22 cellular contexts compared by ENCODE assay signal in genomic region chr16:70482624-70483023, GRCh38. TPM values are rescaled to one million over a fixed set of nuclear protein-coding genes. Genes with fewer than 3 reads are reported as not detected.
DNase-seq lines count a peak whose midpoint lies in the region; TF ChIP-seq lines count a peak whose summit lies in the region.
"Had no signal": no experiment of that assay in that cellular context is flagged by ENCODE, and none has a peak within 500 bp of the region (broad histone marks: within the 10 kb centered on the region; RNA-seq: fewer than 3 reads in every experiment).

No MANE protein-coding gene starts in this region.

- no peaks in the 10 kb centered on the region for H3K79me2 ChIP-seq in OCI-LY1 (ENCODE audit: insufficient read depth, low read length)
- no peaks in the 10 kb centered on the region for H3K79me2 ChIP-seq in mammary epithelial cell (ENCODE audit: insufficient read depth, low read length)

- intact Hi-C loops in mammary epithelial cell (cut with micrococcal nuclease) = no loop called here

- H3K27me3 ChIP-seq in OCI-LY1 (ENCODE audit: insufficient read depth, low read length) (no peaks in the 10 kb centered on the region), mammary epithelial cell (ENCODE audit: insufficient read depth, low read length) (no peaks in the 10 kb centered on the region), skeletal muscle satellite cell (ENCODE audit: control insufficient read depth, insufficient read depth, low read length) (no peaks in the 10 kb centered on the region)
- H3K27me3 ChIP-seq: dorsolateral prefrontal cortex, esophagus muscularis mucosa, upper lobe of left lung had no signal

- H3F3A ChIP-seq in OCI-LY1 (ENCODE audit: insufficient read depth, low read length) = no peaks in the 10 kb centered on the region

- no peaks in the 10 kb centered on the region for H3K27me3 Mint-ChIP-seq in activated naive CD8-positive, alpha-beta T cell
- H3K27me3 Mint-ChIP-seq in activated naive CD8-positive, alpha-beta T cell treated with anti-CD3 and anti-CD28 coated beads for 36 hours = no peaks in the 10 kb centered on the region
- H3K27me3 Mint-ChIP-seq: activated naive CD4-positive, alpha-beta T cell treated with anti-CD3 and anti-CD28 coated beads, Interleukin-2, amount 50 U/mL, for 24 hours; stimulated activated naive CD8-positive, alpha-beta T cell treated with anti-CD3 and anti-CD28 coated beads, Interleukin-15, Interleukin-2, amounts not matched to agents 100 ng/mL and 50 ng/mL, for 24 hours had no signal

- no peaks in the 10 kb centered on the region for H3K9me3 ChIP-seq in OCI-LY1 (ENCODE audit: low read length)
- no peaks in the 10 kb centered on the region for H3K9me3 ChIP-seq in mammary epithelial cell (replicated peaks; ENCODE audit: insufficient read depth, low read length)
- H3K9me3 ChIP-seq in skeletal muscle satellite cell (replicated peaks; ENCODE audit: low read length) = no peaks in the 10 kb centered on the region
- H3K9me3 ChIP-seq: esophagus muscularis mucosa, psoas muscle, upper lobe of left lung had no signal

- H3K9me2 ChIP-seq in OCI-LY1 (ENCODE audit: low read depth, low read length) = no peaks in the 10 kb centered on the region

- no peak for TF ChIP-seq CTCF in OCI-LY1 (IDR thresholded peaks at IDR 0.05; ENCODE audit: low read length)
- TF ChIP-seq CTCF in mammary epithelial cell (conservative IDR thresholded peaks at IDR 0.05 in 1 of 2, IDR thresholded peaks at IDR 0.05 in 1 of 2; ENCODE audit: extremely low read depth in 1 of 2, insufficient read depth in 1 of 2, low read depth in 1 of 2, low read length in 2 of 2) = no peak

- H3K27ac Mint-ChIP-seq in activated naive CD8-positive, alpha-beta T cell = peak overlapping the region; percentile 5
- H3K27ac Mint-ChIP-seq in activated naive CD8-positive, alpha-beta T cell treated with anti-CD3 and anti-CD28 coated beads for 36 hours = no peak overlapping the region
- H3K27ac Mint-ChIP-seq: activated naive CD4-positive, alpha-beta T cell treated with anti-CD3 and anti-CD28 coated beads, Interleukin-2, amount 50 U/mL, for 24 hours; nephron had no signal

- in situ Hi-C loops in mammary epithelial cell (cut with MboI; ENCODE audit: low sequenced_read_pairs in 2 of 2) = no loop called here

- CTCF ChIA-PET in mammary epithelial cell (lab: Charles Lee; ENCODE audit: low non-redundant PET) = interaction anchor here (0.6 kb wide), 1 partner anchor 74 kb away, joined by 11 read pairs; no protein-coding TSS in a partner anchor

- no peak overlapping the region for H3K4me3 ChIP-seq in OCI-LY1 (ENCODE audit: low read depth, low read length, poor library complexity, severe bottlenecking)
- H3K4me3 ChIP-seq in mammary epithelial cell (replicated peaks in 1 of 3; ENCODE audit: insufficient read depth in 1 of 3, low read depth in 2 of 3, low read length in 3 of 3) = no peak overlapping the region
- H3K4me3 ChIP-seq in skeletal muscle satellite cell (ENCODE audit: low read length) = no peak overlapping the region
- H3K4me3 ChIP-seq: dorsolateral prefrontal cortex, esophagus muscularis mucosa, psoas muscle, upper lobe of left lung had no signal

- no TSS peak for BruUV-seq in mammary epithelial cell (replicated peaks; lab: Mats Ljungman, UMichigan)

- H3K9ac ChIP-seq in OCI-LY1 (ENCODE audit: low read length) = no peak overlapping the region; the same call in 1 of the 2 replicates
- H3K9ac ChIP-seq in mammary epithelial cell (ENCODE audit: insufficient read depth, low read length) = no peak overlapping the region
- no peak overlapping the region for H3K9ac ChIP-seq in skeletal muscle satellite cell (ENCODE audit: low read depth, low read length)

- H3K36me3 ChIP-seq in OCI-LY1 (ENCODE audit: insufficient read depth, low read length) = peaks cover 43% of the 10 kb centered on the region
- H3K36me3 ChIP-seq in mammary epithelial cell (ENCODE audit: insufficient read depth, low read length) = peaks cover 3% of the 10 kb centered on the region
- peaks cover 42% of the 10 kb centered on the region for H3K36me3 ChIP-seq in skeletal muscle satellite cell (ENCODE audit: insufficient read depth, low read length)

- WGBS in mammary epithelial cell (ENCODE audit: low coverage, missing lambda C conversion rate) = 90% methylated on average over 4 of the region's 5 CpGs

- no peaks in the 10 kb centered on the region for H3K36me3 Mint-ChIP-seq in activated naive CD8-positive, alpha-beta T cell
- peaks cover 5% of the 10 kb centered on the region for H3K36me3 Mint-ChIP-seq in activated naive CD8-positive, alpha-beta T cell treated with anti-CD3 and anti-CD28 coated beads for 36 hours
- H3K36me3 Mint-ChIP-seq: activated naive CD4-positive, alpha-beta T cell treated with anti-CD3 and anti-CD28 coated beads, Interleukin-2, amount 50 U/mL, for 24 hours had no signal

- no peak overlapping the region for H3K4me3 Mint-ChIP-seq in activated naive CD8-positive, alpha-beta T cell
- no peak overlapping the region for H3K4me3 Mint-ChIP-seq in activated naive CD8-positive, alpha-beta T cell treated with anti-CD3 and anti-CD28 coated beads for 36 hours
- H3K4me3 Mint-ChIP-seq: activated naive CD4-positive, alpha-beta T cell treated with anti-CD3 and anti-CD28 coated beads, Interleukin-2, amount 50 U/mL, for 24 hours; nephron; stimulated activated naive CD8-positive, alpha-beta T cell treated with anti-CD3 and anti-CD28 coated beads, Interleukin-15, Interleukin-2, amounts not matched to agents 100 ng/mL and 50 ng/mL, for 24 hours had no signal

- H4K20me1 ChIP-seq in OCI-LY1 (ENCODE audit: insufficient read depth, low read length) (no peaks in the 10 kb centered on the region), mammary epithelial cell (ENCODE audit: insufficient read depth, low read length) (no peaks in the 10 kb centered on the region)

- dilution Hi-C loops in mammary epithelial cell (cut with HindIII; ENCODE audit: low sequenced_read_pairs) = no loop called here

- no peak for DNase-seq in activated naive CD8-positive, alpha-beta T cell treated with anti-CD3 and anti-CD28 coated beads for 36 hours
- peak; percentile 13 for DNase-seq in mammary epithelial cell
- DNase-seq in NCI-H2196 (lab: John Stamatoyannopoulos, UW; ENCODE audit: unreplicated experiment) = no peak
- DNase-seq in SK-N-DZ (ENCODE audit: low spot score) = no peak
- DNase-seq in NCI-H2029 treated with DMSO at 0.1 percent for 48 hours (lab: John Stamatoyannopoulos, UW) = no peak
- DNase-seq: activated T-cell treated with anti-CD3 and anti-CD28 coated beads for 4 hours, dorsolateral prefrontal cortex, glutamatergic neuron, MM.1S, NCI-H187, NCI-H446 treated with DMSO at 0.1 percent for 48 hours, psoas muscle, SIG-M5, T-helper 9 cell, upper lobe of left lung had no signal

- H3K27ac ChIP-seq in OCI-LY1 (ENCODE audit: low read depth, low read length, poor library complexity, severe bottlenecking) (peak overlapping the region; percentile 90), mammary epithelial cell (ENCODE audit: insufficient read depth, low read depth, low read length) (no peak overlapping the region)
- H3K27ac ChIP-seq: esophagus muscularis mucosa, psoas muscle, upper lobe of left lung had no signal

- H3K4me1 ChIP-seq in OCI-LY1 (ENCODE audit: insufficient read depth, low read length, severe bottlenecking) = peaks cover 32% of the 10 kb centered on the region
- peaks cover 13% of the 10 kb centered on the region for H3K4me1 ChIP-seq in mammary epithelial cell (ENCODE audit: insufficient read depth, low read length)
- H3K4me1 ChIP-seq in skeletal muscle satellite cell (ENCODE audit: control insufficient read depth, insufficient read depth, low read length) = peaks cover 15% of the 10 kb centered on the region

- no peaks in the 10 kb centered on the region for H3K4me1 Mint-ChIP-seq in activated naive CD8-positive, alpha-beta T cell (ENCODE audit: low read depth)
- H3K4me1 Mint-ChIP-seq in activated naive CD8-positive, alpha-beta T cell treated with anti-CD3 and anti-CD28 coated beads for 36 hours = peaks cover 6% of the 10 kb centered on the region
- H3K4me1 Mint-ChIP-seq: activated naive CD4-positive, alpha-beta T cell treated with anti-CD3 and anti-CD28 coated beads, Interleukin-2, amount 50 U/mL, for 24 hours; nephron had no signal

- H3K4me2 ChIP-seq in OCI-LY1 (ENCODE audit: low read length) = no peak overlapping the region
- H3K4me2 ChIP-seq in mammary epithelial cell (ENCODE audit: insufficient read depth, low read depth, low read length) = peak overlapping the region; percentile 6
- H3K4me2 ChIP-seq in skeletal muscle satellite cell (ENCODE audit: low read length) = peak overlapping the region; percentile 11

- H2AFZ ChIP-seq in OCI-LY1 (ENCODE audit: low read length) (no peak overlapping the region), mammary epithelial cell (ENCODE audit: low read depth, low read length) (no peak overlapping the region)

- H3K9me3 Mint-ChIP-seq in activated naive CD8-positive, alpha-beta T cell (ENCODE audit: low read depth) = no peaks in the 10 kb centered on the region
- H3K9me3 Mint-ChIP-seq in activated naive CD8-positive, alpha-beta T cell treated with anti-CD3 and anti-CD28 coated beads for 36 hours = no peaks in the 10 kb centered on the region
- H3K9me3 Mint-ChIP-seq: activated naive CD4-positive, alpha-beta T cell treated with anti-CD3 and anti-CD28 coated beads, Interleukin-2, amount 50 U/mL, for 24 hours; nephron; stimulated activated naive CD8-positive, alpha-beta T cell treated with anti-CD3 and anti-CD28 coated beads, Interleukin-15, Interleukin-2, amounts not matched to agents 100 ng/mL and 50 ng/mL, for 24 hours had no signal

RNA-seq across cellular contexts. Expression of gene FCSK, which starts 28.2 kb away (rescaled TPM):
- total RNA-seq in activated naive CD8-positive, alpha-beta T cell treated with anti-CD3 and anti-CD28 coated beads for 36 hours = 1 to 10 TPM; 8.7 to 9.6 TPM
- total RNA-seq in mammary epithelial cell = 10 to 100 TPM; 12.2 to 12.7 TPM
- 8.0 TPM for polyA plus RNA-seq in mammary epithelial cell
- polyA minus RNA-seq in mammary epithelial cell = 6.9 TPM
- total RNA-seq in skeletal muscle satellite cell (2012; rRNA removed) = 3.7 and 7.6 TPM in 2 replicates
- 5.6 and 8.2 TPM in 2 replicates for polyA plus RNA-seq in SK-N-DZ (2014; cell fraction: cytosol; rRNA removed)
- 34.9 and 44.3 TPM in 2 replicates for polyA plus RNA-seq in SK-N-DZ (2014; cell fraction: nucleus; rRNA removed)

RNA-seq across cellular contexts. Expression of gene COG4, which starts 40.7 kb away (rescaled TPM):
- total RNA-seq in activated naive CD8-positive, alpha-beta T cell treated with anti-CD3 and anti-CD28 coated beads for 36 hours = 10 to 100 TPM; 45.5 TPM
- total RNA-seq in mammary epithelial cell = 10 to 100 TPM; 42.7 to 52.0 TPM
- 35.7 TPM for polyA plus RNA-seq in mammary epithelial cell
- polyA minus RNA-seq in mammary epithelial cell = 39.0 TPM
- 34.0 and 53.5 TPM in 2 replicates for total RNA-seq in skeletal muscle satellite cell (2012; rRNA removed)
- 112 and 169 TPM in 2 replicates for polyA plus RNA-seq in SK-N-DZ (2014; cell fraction: cytosol; rRNA removed)
- 342 and 354 TPM in 2 replicates for polyA plus RNA-seq in SK-N-DZ (2014; cell fraction: nucleus; rRNA removed)

RNA-seq across cellular contexts. Expression of gene SF3B3, which starts 41.0 kb away (rescaled TPM):
- total RNA-seq in activated naive CD8-positive, alpha-beta T cell treated with anti-CD3 and anti-CD28 coated beads for 36 hours = 100 to 1,000 TPM; 545 to 550 TPM
- 100 to 1,000 TPM; 147 to 305 TPM for total RNA-seq in mammary epithelial cell
- polyA plus RNA-seq in mammary epithelial cell = 107 TPM
- 517 TPM for polyA minus RNA-seq in mammary epithelial cell
- 133 and 140 TPM in 2 replicates for total RNA-seq in skeletal muscle satellite cell (2012; rRNA removed)
- polyA plus RNA-seq in SK-N-DZ (2014; cell fraction: cytosol; rRNA removed) = 102 and 189 TPM in 2 replicates
- polyA plus RNA-seq in SK-N-DZ (2014; cell fraction: nucleus; rRNA removed) = 158 and 172 TPM in 2 replicates

RNA-seq across cellular contexts. Expression of gene ST3GAL2, which starts 43.7 kb away (rescaled TPM):
- 10 to 100 TPM; 21.5 to 23.3 TPM for total RNA-seq in activated naive CD8-positive, alpha-beta T cell treated with anti-CD3 and anti-CD28 coated beads for 36 hours
- 10 to 100 TPM; 14.0 to 14.5 TPM for total RNA-seq in mammary epithelial cell
- polyA plus RNA-seq in mammary epithelial cell = 7.9 TPM
- polyA minus RNA-seq in mammary epithelial cell = 48.9 TPM
- 20.8 and 22.5 TPM in 2 replicates for total RNA-seq in skeletal muscle satellite cell (2012; rRNA removed)
- polyA plus RNA-seq in SK-N-DZ (2014; cell fraction: cytosol; rRNA removed) = 31.8 and 44.0 TPM in 2 replicates
- polyA plus RNA-seq in SK-N-DZ (2014; cell fraction: nucleus; rRNA removed) = 12.1 and 15.1 TPM in 2 replicates
